ENCODE assay signal across 9 cellular contexts in the genomic region with DNA sequence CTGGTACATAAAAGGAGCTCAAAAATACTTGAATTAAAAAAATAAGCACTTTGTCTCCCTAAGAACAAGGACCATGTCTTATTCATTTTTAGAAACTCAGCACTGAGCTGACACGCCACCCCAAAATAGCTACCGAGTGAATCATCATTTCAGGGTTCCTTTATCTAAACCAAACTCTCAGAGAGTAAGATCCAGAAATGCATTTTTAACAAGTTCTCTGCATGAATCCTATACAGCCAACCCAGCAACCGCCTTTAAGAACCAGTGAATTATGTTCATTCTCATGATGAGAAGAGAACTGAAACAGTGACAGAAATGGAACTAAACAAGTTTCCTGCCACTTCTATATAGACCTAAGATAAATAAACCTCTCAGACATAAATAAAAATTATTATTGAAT.
A peak's percentile ranks its signal among the peaks of the same experiment; 100 is the strongest.
DNase-seq lines count a peak whose midpoint lies in the region; ATAC-seq lines count a peak whose summit lies in the region.
"Had no signal": no experiment of that assay in that cellular context is flagged by ENCODE, and none has a peak within 500 bp of the region (broad histone marks: within the 10 kb centered on the region; RNA-seq: fewer than 3 reads in every experiment).

No MANE protein-coding gene starts in this region.

- peak; percentile 56 for DNase-seq in inferior parietal cortex (ENCODE audit: extremely low spot score)
- DNase-seq in iPS-NIHi7 (ENCODE audit: extremely low spot score): no peak
- DNase-seq in DMS79 treated with DMSO at 0.1 percent for 48 hours (lab: John Stamatoyannopoulos, UW): no peak
- DNase-seq in HUDEP-2 (lab: John Stamatoyannopoulos, UW; ENCODE audit: unreplicated experiment in 76 of 76): no peak
- DNase-seq: activated CD4-positive, alpha-beta T cell treated with anti-CD3 and anti-CD28 coated beads, Interleukin-2, amount 10 ng/mL, durations not matched to agents 7 days and 5 days; KG1 had no signal

- ATAC-seq in GM18508 (IDR thresholded peaks at IDR 0.05; ENCODE audit: insufficient read depth, unreplicated experiment) (peak; percentile 65), GM21526 (IDR thresholded peaks at IDR 0.05; ENCODE audit: low FRiP score, unreplicated experiment) (peak; percentile 76), HG03558 (IDR thresholded peaks at IDR 0.05; ENCODE audit: extremely low read depth, unreplicated experiment) (peak; percentile 83)
